13 cellular contexts compared by ENCODE assay signal in genomic region chr6:26029570-26029856, GRCh38. TPM values are rescaled to one million over a fixed set of nuclear protein-coding genes. Genes with fewer than 3 reads are reported as not detected.
DNase-seq lines count a peak whose midpoint lies in the region; ATAC-seq and TF ChIP-seq lines count a peak whose summit lies in the region.
"Had no signal": no experiment of that assay in that cellular context is flagged by ENCODE, and none has a peak within 500 bp of the region (broad histone marks: within the 10 kb centered on the region; RNA-seq: fewer than 3 reads in every experiment).

No MANE protein-coding gene starts in this region.

- H3K27ac Mint-ChIP-seq in activated T-cell treated with anti-CD3 and anti-CD28 coated beads, Interleukin-2, amount 50 U/mL, for 24 hours: no peak overlapping the region
- peak overlapping the region; percentile 87 for H3K27ac Mint-ChIP-seq in activated naive CD8-positive, alpha-beta T cell treated with anti-CD3 and anti-CD28 coated beads, Interleukin-2, amount 50 U/mL, for 24 hours
- H3K27ac Mint-ChIP-seq in progenitor cell of endocrine pancreas: peak overlapping the region; percentile 92

- TF ChIP-seq CTCF in progenitor cell of endocrine pancreas (IDR thresholded peaks at IDR 0.05; ENCODE audit: unreplicated experiment): no peak

- no peaks in the 10 kb centered on the region for H3K27me3 Mint-ChIP-seq in activated T-cell treated with anti-CD3 and anti-CD28 coated beads, Interleukin-2, amount 50 U/mL, for 24 hours
- peaks cover 4% of the 10 kb centered on the region for H3K27me3 Mint-ChIP-seq in activated naive CD8-positive, alpha-beta T cell treated with anti-CD3 and anti-CD28 coated beads, Interleukin-2, amount 50 U/mL, for 24 hours
- H3K27me3 Mint-ChIP-seq in progenitor cell of endocrine pancreas: no peaks in the 10 kb centered on the region

- H3K4me1 Mint-ChIP-seq in activated T-cell treated with anti-CD3 and anti-CD28 coated beads, Interleukin-2, amount 50 U/mL, for 24 hours (ENCODE audit: low read depth): peaks cover 83% of the 10 kb centered on the region
- H3K4me1 Mint-ChIP-seq in activated naive CD8-positive, alpha-beta T cell treated with anti-CD3 and anti-CD28 coated beads, Interleukin-2, amount 50 U/mL, for 24 hours: peaks cover 79% of the 10 kb centered on the region
- peaks cover 57% of the 10 kb centered on the region for H3K4me1 Mint-ChIP-seq in progenitor cell of endocrine pancreas (ENCODE audit: low read depth)

- ATAC-seq in activated naive CD8-positive, alpha-beta T cell treated with anti-CD3 and anti-CD28 coated beads, Interleukin-2, amount 50 U/mL, for 24 hours: no peak
- ATAC-seq in HG03520 (IDR thresholded peaks at IDR 0.05; ENCODE audit: unreplicated experiment): no peak
- ATAC-seq: gastrocnemius medialis had no signal

- H3K9me3 Mint-ChIP-seq in activated T-cell treated with anti-CD3 and anti-CD28 coated beads, Interleukin-2, amount 50 U/mL, for 24 hours: no peaks in the 10 kb centered on the region
- no peaks in the 10 kb centered on the region for H3K9me3 Mint-ChIP-seq in activated naive CD8-positive, alpha-beta T cell treated with anti-CD3 and anti-CD28 coated beads, Interleukin-2, amount 50 U/mL, for 24 hours
- H3K9me3 Mint-ChIP-seq in progenitor cell of endocrine pancreas (ENCODE audit: low read depth): no peaks in the 10 kb centered on the region

- H3K4me3 Mint-ChIP-seq in activated T-cell treated with anti-CD3 and anti-CD28 coated beads, Interleukin-2, amount 50 U/mL, for 24 hours: peak overlapping the region; percentile 15
- no peak overlapping the region for H3K4me3 Mint-ChIP-seq in activated naive CD8-positive, alpha-beta T cell treated with anti-CD3 and anti-CD28 coated beads, Interleukin-2, amount 50 U/mL, for 24 hours
- no peak overlapping the region for H3K4me3 Mint-ChIP-seq in progenitor cell of endocrine pancreas (ENCODE audit: low read depth)

- H3K36me3 Mint-ChIP-seq in activated T-cell treated with anti-CD3 and anti-CD28 coated beads, Interleukin-2, amount 50 U/mL, for 24 hours (ENCODE audit: low read depth): peaks cover 12% of the 10 kb centered on the region
- peaks cover 11% of the 10 kb centered on the region for H3K36me3 Mint-ChIP-seq in activated naive CD8-positive, alpha-beta T cell treated with anti-CD3 and anti-CD28 coated beads, Interleukin-2, amount 50 U/mL, for 24 hours (ENCODE audit: low read depth)
- no peaks in the 10 kb centered on the region for H3K36me3 Mint-ChIP-seq in progenitor cell of endocrine pancreas (ENCODE audit: insufficient read depth)

- no peak for DNase-seq in activated T-cell treated with anti-CD3 and anti-CD28 coated beads, Interleukin-2, amount 50 U/mL, for 24 hours
- DNase-seq in activated T-cell treated with anti-CD3 and anti-CD28 coated beads, Interleukin-2, amount 50 U/mL, for 1 hour: no peak
- DNase-seq in NCI-H146 (lab: John Stamatoyannopoulos, UW) (peak; percentile 46), progenitor cell of endocrine pancreas (ENCODE audit: low spot score, unreplicated experiment) (no peak), NCI-H526 treated with DMSO at 0.1 percent for 48 hours (lab: John Stamatoyannopoulos, UW) (no peak)
- DNase-seq in activated naive CD8-positive, alpha-beta T cell treated with anti-CD3 and anti-CD28 coated beads, Interleukin-2, amount 50 U/mL, for 24 hours: no peak
- DNase-seq in stimulated activated CD4-positive, alpha-beta T cell treated with anti-CD3 and anti-CD28 coated beads, Interleukin-1b, Interleukin-23, amount 100 ng/mL, for 48 hours: no peak
- DNase-seq: activated effector memory CD4-positive, alpha-beta T cell treated with Interleukin-2 at 50 U/mL for 16 hours; gastrocnemius medialis; KG1; NCI-H2107; trophoblast cell had no signal

RNA-seq across cellular contexts. Expression of gene HFE, which starts 57.7 kb away (rescaled TPM):
- total RNA-seq in progenitor cell of endocrine pancreas: 1.1 and 1.8 TPM in 2 replicates
